In genomic region chr5:43484049-43484849, GRCh38 we compare ENCODE assay signal across 8 cellular contexts.
DNase-seq lines count a peak whose midpoint lies in the region; TF ChIP-seq lines count a peak whose summit lies in the region.

No MANE protein-coding gene starts in this region.

- peak overlapping the region; percentile 75 for H3K4me2 ChIP-seq in Loucy (ENCODE audit: low read depth, low read length, poor library complexity, severe bottlenecking)

- CTCF ChIA-PET in RWPE1 (lab: Yijun Ruan, JAX): interaction anchor here (0.5 to 1.5 kb wide), 14 partner anchors 12 to 1315 kb away, joined by 3 to 8 read pairs (median 4); partner anchors contain the start of gene HMGCS1

- H3K4me1 Mint-ChIP-seq in nephron: peaks cover 17% of the 10 kb centered on the region

- no peaks in the 10 kb centered on the region for H3F3A ChIP-seq in Loucy (ENCODE audit: low read depth)

- peaks cover 5% of the 10 kb centered on the region; the same call in 1 of the 2 replicates for H3K4me1 ChIP-seq in ES-I3 (ENCODE audit: insufficient read depth, low read length)
- peaks cover 17% of the 10 kb centered on the region for H3K4me1 ChIP-seq in HAP-1
- peaks cover 24% of the 10 kb centered on the region for H3K4me1 ChIP-seq in Loucy (ENCODE audit: insufficient read depth, low read length, poor library complexity, severe bottlenecking)

- peaks cover 30% of the 10 kb centered on the region for H3K79me2 ChIP-seq in Loucy (ENCODE audit: insufficient read depth, low read length)

- no peaks in the 10 kb centered on the region for H3K9me3 Mint-ChIP-seq in nephron

- H3K27me3 ChIP-seq in HAP-1 (ENCODE audit: low read depth): no peaks in the 10 kb centered on the region
- no peaks in the 10 kb centered on the region for H3K27me3 ChIP-seq in Loucy (ENCODE audit: insufficient read depth, low read length, poor library complexity, severe bottlenecking)

- POLR2A ChIA-PET in RWPE1 (lab: Yijun Ruan, JAX; ENCODE audit: low non-redundant PET): interaction anchor here (0.6 to 1.4 kb wide), 5 partner anchors 31 to 362 kb away, joined by 3 to 9 read pairs (median 3); partner anchors contain the start of gene C5orf34

- peak overlapping the region; percentile 97 to 99 (median 98) for H3K4me3 Mint-ChIP-seq in nephron

- H3K36me3 Mint-ChIP-seq in nephron (ENCODE audit: low read depth): no peaks in the 10 kb centered on the region

- H4K20me1 ChIP-seq in Loucy (ENCODE audit: insufficient read depth, low read length, poor library complexity, severe bottlenecking): no peaks in the 10 kb centered on the region

- in situ Hi-C loops in HAP-1 (cut with MboI; ENCODE audit: low sequenced_read_pairs): no loop called here

- H3K9ac ChIP-seq in ES-I3 (ENCODE audit: low read depth, low read length) (peak overlapping the region; percentile 83), Loucy (ENCODE audit: low read depth, low read length, poor library complexity, severe bottlenecking) (peak overlapping the region; percentile 85)

- H3K27ac ChIP-seq in RWPE1: peak overlapping the region; percentile 94

- H3K27me3 Mint-ChIP-seq in nephron (ENCODE audit: low read depth): no peaks in the 10 kb centered on the region

- peak; percentile 82 for TF ChIP-seq CTCF in Loucy (conservative IDR thresholded peaks at IDR 0.05; ENCODE audit: low read length)
- peak; percentile 92 for TF ChIP-seq CTCF in RWPE1 (conservative IDR thresholded peaks at IDR 0.05; ENCODE audit: low read depth)
- TF ChIP-seq CTCF in nephron (IDR thresholded peaks at IDR 0.05; ENCODE audit: unreplicated experiment in 3 of 3): peak; percentile 75 to 79 (median 79)

- peak overlapping the region; percentile 99 for H3K27ac Mint-ChIP-seq in nephron

- H3K9me2 ChIP-seq in Loucy (replicated peaks; ENCODE audit: low read depth, low read length): no peaks in the 10 kb centered on the region

- peak overlapping the region; percentile 82 for H3K4me3 ChIP-seq in HAP-1
- peak overlapping the region; percentile 80 for H3K4me3 ChIP-seq in Loucy (ENCODE audit: low read length, poor library complexity, severe bottlenecking)

- no peaks in the 10 kb centered on the region for H3K9me3 ChIP-seq in ES-I3 (ENCODE audit: control insufficient read depth, insufficient read depth, low read length)
- H3K9me3 ChIP-seq in HAP-1: no peaks in the 10 kb centered on the region
- H3K9me3 ChIP-seq in Loucy (ENCODE audit: insufficient read depth, low read depth, low read length): no peaks in the 10 kb centered on the region

- DNase-seq in HAP-1 (ENCODE audit: low spot score in 2 of 2) (peak; percentile 78 to 89), RWPE1 (ENCODE audit: low spot score) (peak; percentile 87), fibroblast of the conjunctiva (ENCODE audit: low read depth) (peak; percentile 45)
- DNase-seq in activated effector memory CD4-positive, alpha-beta T cell treated with Interleukin-2 at 50 U/mL for 16 hours: peak; percentile 84
- DNase-seq in stimulated activated naive CD4-positive, alpha-beta T cell treated with Interleukin-2 at 50 U/mL for 16 hours (lab: John Stamatoyannopoulos, UW): peak; percentile 84

- no peaks in the 10 kb centered on the region; the same call in 1 of the 2 replicates for H3K36me3 ChIP-seq in ES-I3 (ENCODE audit: insufficient read depth, low read length)
- H3K36me3 ChIP-seq in HAP-1 (replicated peaks): peaks cover 16% of the 10 kb centered on the region
- peaks cover 6% of the 10 kb centered on the region; the same call in 1 of the 2 replicates for H3K36me3 ChIP-seq in Loucy (ENCODE audit: insufficient read depth, low read length)

- peak overlapping the region; percentile 90 for H2AFZ ChIP-seq in Loucy (ENCODE audit: low read length)

Comparison
In these comparisons a context has a peak if more than half of its experiments do, and no peak if none do; other contexts are left out.
1. Peak in every context shown above with its lines: DNase-seq, H3K4me3 ChIP-seq and H3K27ac ChIP-seq.